25 cellular contexts compared by ENCODE assay signal in the genomic region with DNA sequence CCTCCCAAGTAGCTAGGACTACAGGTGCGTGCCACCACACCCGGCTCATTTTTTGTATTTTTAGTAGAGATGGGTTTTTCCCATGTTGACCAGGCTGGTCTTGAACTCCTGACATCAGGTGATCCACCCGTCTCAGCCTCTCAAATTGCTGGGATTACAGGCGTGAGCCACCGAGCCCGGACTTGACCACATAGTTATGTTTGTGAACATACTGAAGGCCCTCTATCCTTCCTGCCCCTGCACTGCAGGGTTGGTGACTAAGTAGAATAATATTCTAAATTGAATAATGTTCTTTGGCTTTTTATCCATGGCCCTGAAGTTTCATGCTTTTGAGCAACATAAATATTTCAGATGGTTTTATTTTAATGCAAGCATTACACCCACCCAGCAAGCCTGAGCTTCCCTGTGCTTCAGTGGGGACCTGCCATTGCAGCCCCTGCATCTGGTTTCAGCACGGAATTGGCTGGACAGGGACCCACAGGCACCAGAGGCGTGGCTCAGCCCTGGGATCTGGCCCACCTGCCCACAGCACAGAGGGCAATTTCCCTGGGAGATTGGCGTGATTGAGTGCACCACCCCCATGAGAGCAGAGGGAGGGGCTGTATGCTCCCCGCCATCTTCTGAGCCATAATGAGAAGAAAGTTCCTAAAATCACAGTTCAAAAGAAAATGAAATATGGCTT.
DNase-seq lines count a peak whose midpoint lies in the region; ATAC-seq, FAIRE-seq and TF ChIP-seq lines count a peak whose summit lies in the region.
"Had no signal": no experiment of that assay in that cellular context is flagged by ENCODE, and none has a peak within 500 bp of the region (broad histone marks: within the 10 kb centered on the region; RNA-seq: fewer than 3 reads in every experiment).

No MANE protein-coding gene starts in this region.

- H3K4me1 ChIP-seq in HEK293 (ENCODE audit: control insufficient read depth, insufficient read depth, low read length): no peaks in the 10 kb centered on the region
- H3K4me1 ChIP-seq in colonic mucosa: no peaks in the 10 kb centered on the region
- H3K4me1 ChIP-seq in osteoblast (ENCODE audit: insufficient read depth, low read length): no peaks in the 10 kb centered on the region
- H3K4me1 ChIP-seq: breast epithelium, foreskin keratinocyte had no signal

- no peak overlapping the region for H2AFZ ChIP-seq in osteoblast (ENCODE audit: low read length)
- H2AFZ ChIP-seq: hepatocyte had no signal

- TF ChIP-seq CTCF in HEK293 (tag by site-specific recombination; IDR thresholded peaks at IDR 0.05): no peak
- TF ChIP-seq CTCF in colonic mucosa (IDR thresholded peaks at IDR 0.05): no peak
- TF ChIP-seq CTCF in osteoblast (IDR thresholded peaks at IDR 0.05; ENCODE audit: extremely low read depth, low read depth, low read length): no peak

- no peaks in the 10 kb centered on the region for H3K79me2 ChIP-seq in osteoblast (ENCODE audit: insufficient read depth, low read length)
- H3K79me2 ChIP-seq: hepatocyte had no signal

- H3K4me3 ChIP-seq in HEK293 (ENCODE audit: low read depth, low read length) (no peak overlapping the region), colonic mucosa (no peak overlapping the region), osteoblast (ENCODE audit: insufficient read depth, low read length) (no peak overlapping the region)
- H3K4me3 ChIP-seq: breast epithelium, hepatocyte had no signal

- H3K27ac ChIP-seq in HEK293 (ENCODE audit: extremely low read depth, low read depth, low read length) (no peak overlapping the region), colonic mucosa (no peak overlapping the region), osteoblast (ENCODE audit: low read depth, low read length) (no peak overlapping the region)
- H3K27ac ChIP-seq: breast epithelium, epithelial cell of prostate, foreskin keratinocyte, hepatocyte had no signal

- no peak for FAIRE-seq in GM19239 (lab: Jason Lieb, UNC)
- FAIRE-seq: GM12891, H1, RCC 7860 had no signal

- no peak overlapping the region for H3K4me2 ChIP-seq in osteoblast (ENCODE audit: insufficient read depth, low read length)
- H3K4me2 ChIP-seq: hepatocyte had no signal

- no peaks in the 10 kb centered on the region for H3K36me3 ChIP-seq in HEK293 (ENCODE audit: control insufficient read depth in 2 of 2, insufficient read depth in 1 of 2, low read length in 2 of 2)
- H3K36me3 ChIP-seq in colonic mucosa: no peaks in the 10 kb centered on the region
- H3K36me3 ChIP-seq in osteoblast (ENCODE audit: insufficient read depth, low read length): no peaks in the 10 kb centered on the region
- H3K36me3 ChIP-seq: breast epithelium had no signal

- POLR2A ChIA-PET in HEK293 (lab: Yijun Ruan, JAX): no interaction called here

- DNase-seq in D341Med (ENCODE audit: low spot score) (peak; percentile 20), colonic mucosa (peak; percentile 6), osteoblast (ENCODE audit: insufficient read length, low spot score, missing footprints) (peak; percentile 35), GM19239 (ENCODE audit: insufficient read length, low spot score) (no peak), HK-2 (ENCODE audit: unreplicated experiment) (no peak)
- DNase-seq: activated CD4-positive, alpha-beta T cell treated with anti-CD3 and anti-CD28 coated beads for 1 hour; activated CD8-positive, alpha-beta memory T cell treated with anti-CD3 and anti-CD28 coated beads, Interleukin-2, amount 10 ng/mL, durations not matched to agents 7 days and 5 days; CD8-positive, alpha-beta T cell; Kasumi-1; NCI-H1092 treated with DMSO at 0.1 percent for 48 hours; NCI-H2081; NCI-H446 treated with DMSO at 0.1 percent for 48 hours; NK-92 treated with Interleukin-12 subunit alpha and Interleukin-12 subunit beta, amount 100 ng/mL, for 24 hours; stimulated activated CD4-positive, alpha-beta T cell treated with anti-CD3 and anti-CD28 coated beads, Interleukin-1b, Interleukin-23, amount 100 ng/mL, for 48 hours; stimulated activated naive CD4-positive, alpha-beta T cell had no signal

- CTCF ChIA-PET in HEK293 (lab: Yijun Ruan, JAX): no interaction called here

- intact Hi-C loops in colonic mucosa (cut with DNase I): no loop called here

- no peaks in the 10 kb centered on the region for H4K20me1 ChIP-seq in osteoblast (ENCODE audit: insufficient read depth, low read length)

- no peak overlapping the region for H3K9ac ChIP-seq in colonic mucosa (ENCODE audit: low read depth in 2 of 2, low read length in 2 of 2)

- H3K9me3 ChIP-seq in HEK293 (ENCODE audit: control insufficient read depth, insufficient read depth, low read depth, low read length) (no peaks in the 10 kb centered on the region), colonic mucosa (no peaks in the 10 kb centered on the region), osteoblast (ENCODE audit: low read depth, low read length) (peaks cover 4% of the 10 kb centered on the region)
- H3K9me3 ChIP-seq: breast epithelium had no signal

- no peak for ATAC-seq in HG02938 (IDR thresholded peaks at IDR 0.05; ENCODE audit: unreplicated experiment)
- ATAC-seq: activated CD8-positive, alpha-beta memory T cell treated with anti-CD3 and anti-CD28 coated beads, Interleukin-2, amount 10 ng/mL, durations not matched to agents 7 days and 5 days; CD8-positive, alpha-beta T cell; foreskin keratinocyte; naive thymus-derived CD8-positive, alpha-beta T cell had no signal

- H3K27me3 ChIP-seq in colonic mucosa (no peaks in the 10 kb centered on the region), osteoblast (ENCODE audit: insufficient read depth, low read length) (no peaks in the 10 kb centered on the region)
- H3K27me3 ChIP-seq: foreskin keratinocyte, hepatocyte had no signal

TF ChIP-seq in HEK293, 187 proteins besides CTCF, POLR2A, EP300 and RAD21:
- TF ChIP-seq, protein P1, sequence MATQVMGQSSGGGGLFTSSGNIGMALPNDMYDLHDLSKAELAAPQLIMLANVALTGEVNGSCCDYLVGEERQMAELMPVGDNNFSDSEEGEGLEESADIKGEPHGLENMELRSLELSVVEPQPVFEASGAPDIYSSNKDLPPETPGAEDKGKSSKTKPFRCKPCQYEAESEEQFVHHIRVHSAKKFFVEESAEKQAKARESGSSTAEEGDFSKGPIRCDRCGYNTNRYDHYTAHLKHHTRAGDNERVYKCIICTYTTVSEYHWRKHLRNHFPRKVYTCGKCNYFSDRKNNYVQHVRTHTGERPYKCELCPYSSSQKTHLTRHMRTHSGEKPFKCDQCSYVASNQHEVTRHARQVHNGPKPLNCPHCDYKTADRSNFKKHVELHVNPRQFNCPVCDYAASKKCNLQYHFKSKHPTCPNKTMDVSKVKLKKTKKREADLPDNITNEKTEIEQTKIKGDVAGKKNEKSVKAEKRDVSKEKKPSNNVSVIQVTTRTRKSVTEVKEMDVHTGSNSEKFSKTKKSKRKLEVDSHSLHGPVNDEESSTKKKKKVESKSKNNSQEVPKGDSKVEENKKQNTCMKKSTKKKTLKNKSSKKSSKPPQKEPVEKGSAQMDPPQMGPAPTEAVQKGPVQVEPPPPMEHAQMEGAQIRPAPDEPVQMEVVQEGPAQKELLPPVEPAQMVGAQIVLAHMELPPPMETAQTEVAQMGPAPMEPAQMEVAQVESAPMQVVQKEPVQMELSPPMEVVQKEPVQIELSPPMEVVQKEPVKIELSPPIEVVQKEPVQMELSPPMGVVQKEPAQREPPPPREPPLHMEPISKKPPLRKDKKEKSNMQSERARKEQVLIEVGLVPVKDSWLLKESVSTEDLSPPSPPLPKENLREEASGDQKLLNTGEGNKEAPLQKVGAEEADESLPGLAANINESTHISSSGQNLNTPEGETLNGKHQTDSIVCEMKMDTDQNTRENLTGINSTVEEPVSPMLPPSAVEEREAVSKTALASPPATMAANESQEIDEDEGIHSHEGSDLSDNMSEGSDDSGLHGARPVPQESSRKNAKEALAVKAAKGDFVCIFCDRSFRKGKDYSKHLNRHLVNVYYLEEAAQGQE (tag by site-specific recombination; IDR thresholded peaks at IDR 0.05): peak; percentile 52
- TF ChIP-seq BCL11B (tag by site-specific recombination; IDR thresholded peaks at IDR 0.05; ENCODE audit: low read depth): no peak

Comparison
In these comparisons a context has a peak if more than half of its experiments do, and no peak if none do; other contexts are left out.
1. DNase-seq: peak in D341Med (single experiment), colonic mucosa (single experiment) and osteoblast (single experiment); none in GM19239 (single experiment) and HK-2 (single experiment).